In genomic region chr12:15962760-15963159, GRCh38 we compare ENCODE assay signal across 20 cellular contexts. TPM values are rescaled to one million over a fixed set of nuclear protein-coding genes. Genes with fewer than 3 reads are reported as not detected.
DNase-seq lines count a peak whose midpoint lies in the region; ATAC-seq, FAIRE-seq and TF ChIP-seq lines count a peak whose summit lies in the region.
"Had no signal": no experiment of that assay in that cellular context is flagged by ENCODE, and none has a peak within 500 bp of the region (broad histone marks: within the 10 kb centered on the region; RNA-seq: fewer than 3 reads in every experiment).

No MANE protein-coding gene starts in this region.

- H3K4me3 ChIP-seq in ACC112 (ENCODE audit: low read depth, low read length) (no peak overlapping the region; the same call in 1 of the 2 replicates), bronchial epithelial cell (ENCODE audit: low read depth, low read length) (no peak overlapping the region)
- H3K4me3 ChIP-seq: adrenal gland; BLaER1 treated with 17β-estradiol and CSF1 and Interleukin-3, amounts not matched to agents 10 nM and 100 nM; upper lobe of left lung had no signal

- H3K27me3 ChIP-seq in ACC112 (ENCODE audit: insufficient read depth, low read length), result no peaks in the 10 kb centered on the region
- H3K27me3 ChIP-seq in bronchial epithelial cell (ENCODE audit: control insufficient read depth, insufficient read depth, low read length), result no peaks in the 10 kb centered on the region
- H3K27me3 ChIP-seq: adrenal gland; BLaER1 treated with 17β-estradiol and CSF1 and Interleukin-3, amounts not matched to agents 10 nM and 100 nM; upper lobe of left lung had no signal

- peak; percentile 84 for FAIRE-seq in bronchial epithelial cell (lab: Jason Lieb, UNC)
- FAIRE-seq: A204.1 had no signal

- ATAC-seq in GM18861 (IDR thresholded peaks at IDR 0.05; ENCODE audit: unreplicated experiment), result no peak
- ATAC-seq: naive thymus-derived CD4-positive, alpha-beta T cell; stimulated activated naive CD8-positive, alpha-beta T cell treated with anti-CD3 and anti-CD28 coated beads, Interleukin-15, amount 100 ng/mL, for 72 hours had no signal

- TF ChIP-seq CTCF in bronchial epithelial cell (IDR thresholded peaks at IDR 0.05; ENCODE audit: insufficient read depth, low read length, severe bottlenecking), result no peak

- H3K27ac ChIP-seq in ACC112 (ENCODE audit: low read depth, low read length), result peak overlapping the region; percentile 65
- H3K27ac ChIP-seq: adrenal gland; BLaER1 treated with 17β-estradiol and CSF1 and Interleukin-3, amounts not matched to agents 10 nM and 100 nM; upper lobe of left lung had no signal

- DNase-seq in HPDE6-E6E7 (ENCODE audit: extremely low spot score) (peak; percentile 44), bronchial epithelial cell (ENCODE audit: low read depth) (peak; percentile 95), kidney glomerular epithelial cell (lab: John Stamatoyannopoulos, UW) (peak; percentile 83), DMS 273 (lab: John Stamatoyannopoulos, UW; ENCODE audit: unreplicated experiment) (no peak)
- no peak for DNase-seq in activated naive CD4-positive, alpha-beta T cell treated with Interleukin-2 at 50 U/mL for 16 hours
- no peak for DNase-seq in activated CD4-positive, alpha-beta T cell treated with anti-CD3 and anti-CD28 coated beads for 1 hour
- DNase-seq: activated CD4-positive, alpha-beta T cell treated with anti-CD3 and anti-CD28 coated beads, Interleukin-2, amount 10 ng/mL, durations not matched to agents 7 days and 5 days; adrenal gland; caudate nucleus; head of caudate nucleus; naive thymus-derived CD4-positive, alpha-beta T cell; NCI-H1092 treated with DMSO at 0.1 percent for 48 hours; NCI-H2029 treated with DMSO at 0.1 percent for 48 hours; NCI-H446 treated with DMSO at 0.1 percent for 48 hours; stimulated activated naive CD8-positive, alpha-beta T cell treated with anti-CD3 and anti-CD28 coated beads, Interleukin-15, amount 100 ng/mL, for 72 hours; upper lobe of left lung had no signal

- no peak overlapping the region for H2AFZ ChIP-seq in ACC112 (ENCODE audit: low read length, unreplicated experiment)

- no peaks in the 10 kb centered on the region for H3K79me2 ChIP-seq in ACC112 (ENCODE audit: control insufficient read depth, insufficient read depth, low read length, unreplicated experiment)

- H3K36me3 ChIP-seq in ACC112 (ENCODE audit: insufficient read depth, low read length) (peaks cover 9% of the 10 kb centered on the region), bronchial epithelial cell (ENCODE audit: control insufficient read depth, insufficient read depth, low read length) (peaks cover 2% of the 10 kb centered on the region)

- peaks cover 32% of the 10 kb centered on the region for H3K4me1 ChIP-seq in ACC112 (ENCODE audit: control insufficient read depth, insufficient read depth, low read length, unreplicated experiment)
- H3K4me1 ChIP-seq: adrenal gland; BLaER1 treated with 17β-estradiol and CSF1 and Interleukin-3, amounts not matched to agents 10 nM and 100 nM; upper lobe of left lung had no signal

RNA-seq across cellular contexts. Expression of gene DERA, which starts 51.6 kb away (rescaled TPM):
- 58.4 and 83.3 TPM in 2 replicates for total RNA-seq in bronchial epithelial cell

Comparison
In these comparisons a context has a peak if more than half of its experiments do, and no peak if none do; other contexts are left out.
1. DNase-seq: peak in HPDE6-E6E7 (single experiment), bronchial epithelial cell (single experiment) and kidney glomerular epithelial cell (single experiment); none in activated naive CD4-positive, alpha-beta T cell treated with Interleukin-2 at 50 U/mL for 16 hours (single experiment), activated CD4-positive, alpha-beta T cell treated with anti-CD3 and anti-CD28 coated beads for 1 hour (single experiment) and DMS 273 (single experiment).